Comparison of ENCODE assay signal across 9 cellular contexts in genomic region chr6:32933661-32934085, GRCh38. TPM values are rescaled to one million over a fixed set of nuclear protein-coding genes. Genes with fewer than 3 reads are reported as not detected.
A peak's percentile ranks its signal among the peaks of the same experiment; 100 is the strongest.
DNase-seq lines count a peak whose midpoint lies in the region; ATAC-seq and TF ChIP-seq lines count a peak whose summit lies in the region.
"Had no signal": no experiment of that assay in that cellular context is flagged by ENCODE, and none has a peak within 500 bp of the region (broad histone marks: within the 10 kb centered on the region; RNA-seq: fewer than 3 reads in every experiment).

No MANE protein-coding gene starts in this region.

- no peak overlapping the region for H3K4me3 ChIP-seq in CD4-positive, alpha-beta memory T cell (ENCODE audit: low read length in 2 of 2)
- H3K4me3 ChIP-seq in PC-9 (no peak overlapping the region), fibroblast of mammary gland (ENCODE audit: control insufficient read depth, low read depth, low read length) (no peak overlapping the region)
- H3K4me3 ChIP-seq: SK-N-MC had no signal

- intact Hi-C loops in CD4-positive, alpha-beta memory T cell (cut with micrococcal nuclease): loop anchor here (1.0 kb wide), 5 partner anchors 14 to 51 kb away; partner anchors contain the start of gene HLA-DMA
- intact Hi-C loops in PC-9 (cut with micrococcal nuclease; ENCODE audit: unreplicated experiment): loop anchor here (1.0 kb wide), 1 partner anchor 52 kb away; no protein-coding TSS in a partner anchor

- H3K4me1 Mint-ChIP-seq in CD4-positive, alpha-beta memory T cell: peaks cover 0 to 7% (median 5%) of the 10 kb centered on the region in 4 donors
- peaks cover 8% of the 10 kb centered on the region for H3K4me1 Mint-ChIP-seq in activated T-cell treated with anti-CD3 and anti-CD28 coated beads, Interleukin-2, amount 50 U/mL, for 4 hours (ENCODE audit: low read depth)
- H3K4me1 Mint-ChIP-seq in neural crest cell: no peaks in the 10 kb centered on the region

- peaks cover 0 to 1% (median 0%) of the 10 kb centered on the region in 8 donors for H3K9me3 Mint-ChIP-seq in CD4-positive, alpha-beta memory T cell
- H3K9me3 Mint-ChIP-seq in activated T-cell treated with anti-CD3 and anti-CD28 coated beads, Interleukin-2, amount 50 U/mL, for 4 hours: no peaks in the 10 kb centered on the region
- H3K9me3 Mint-ChIP-seq in neural crest cell: no peaks in the 10 kb centered on the region

- H3F3A ChIP-seq in PC-9 (ENCODE audit: insufficient read depth, low read depth): no peaks in the 10 kb centered on the region

- H3K27ac Mint-ChIP-seq in CD4-positive, alpha-beta memory T cell: peak overlapping the region in 2 of 7 donors; percentile 4 to 26
- H3K27ac Mint-ChIP-seq in neural crest cell (ENCODE audit: unreplicated experiment): no peak overlapping the region

- TF ChIP-seq CTCF in PC-9 (conservative IDR thresholded peaks at IDR 0.05) (peak; percentile 89), fibroblast of mammary gland (conservative IDR thresholded peaks at IDR 0.05; ENCODE audit: control insufficient read depth, insufficient read depth, low read depth, low read length) (peak; percentile 93), neural crest cell (conservative IDR thresholded peaks at IDR 0.05) (peak; percentile 86)

- no peaks in the 10 kb centered on the region for H3K36me3 ChIP-seq in CD4-positive, alpha-beta memory T cell (ENCODE audit: insufficient read depth, low read length)
- no peaks in the 10 kb centered on the region for H3K36me3 ChIP-seq in PC-9 (ENCODE audit: low read depth)

- no peak overlapping the region for H3K27ac ChIP-seq in CD4-positive, alpha-beta memory T cell (ENCODE audit: low read depth, low read length)
- H3K27ac ChIP-seq in PC-9: no peak overlapping the region
- H3K27ac ChIP-seq: SK-N-MC had no signal

- H3K4me1 ChIP-seq in CD4-positive, alpha-beta memory T cell (ENCODE audit: insufficient read depth, low read length): peaks cover 5% of the 10 kb centered on the region
- no peaks in the 10 kb centered on the region for H3K4me1 ChIP-seq in PC-9 (replicated peaks; ENCODE audit: insufficient read depth)

- no peaks in the 10 kb centered on the region for H3K9me3 ChIP-seq in CD4-positive, alpha-beta memory T cell (ENCODE audit: control insufficient read depth in 1 of 2, low read length in 2 of 2)
- no peaks in the 10 kb centered on the region for H3K9me3 ChIP-seq in PC-9 (ENCODE audit: insufficient read depth, low read depth)

- H3K4me2 ChIP-seq in PC-9: no peak overlapping the region

- H3K36me3 Mint-ChIP-seq in CD4-positive, alpha-beta memory T cell: peaks cover 0 to 3% of the 10 kb centered on the region in 2 donors
- H3K36me3 Mint-ChIP-seq in activated T-cell treated with anti-CD3 and anti-CD28 coated beads, Interleukin-2, amount 50 U/mL, for 4 hours (ENCODE audit: insufficient read depth): peaks cover 2% of the 10 kb centered on the region
- H3K36me3 Mint-ChIP-seq in neural crest cell (ENCODE audit: low read depth): no peaks in the 10 kb centered on the region

- CTCF ChIA-PET in CD4-positive, alpha-beta memory T cell (lab: Charles Lee; ENCODE audit: partially characterized antibody): interaction anchor here (0.7 to 15.9 kb wide), 30 partner anchors 8 to 798 kb away, joined by 3 to 631 read pairs (median 6); partner anchors contain the start of genes BRD2, HLA-DMA and TAP2
- CTCF ChIA-PET in PC-9 (lab: Charles Lee): interaction anchor here (0.5 to 1.9 kb wide), 14 partner anchors 14 to 316 kb away, joined by 3 to 31 read pairs (median 4); partner anchors contain the start of gene HLA-DMA

- no peak overlapping the region for H3K4me3 Mint-ChIP-seq in CD4-positive, alpha-beta memory T cell
- H3K4me3 Mint-ChIP-seq in activated T-cell treated with anti-CD3 and anti-CD28 coated beads, Interleukin-2, amount 50 U/mL, for 4 hours: no peak overlapping the region
- no peak overlapping the region for H3K4me3 Mint-ChIP-seq in neural crest cell

- no TSS peak for BruUV-seq in PC-9 (replicated peaks; lab: Mats Ljungman, UMichigan)

- no peak overlapping the region for H2AFZ ChIP-seq in PC-9

- no peaks in the 10 kb centered on the region for H3K79me2 ChIP-seq in PC-9 (ENCODE audit: low read depth)

- peak; percentile 67 to 73 (median 70) for DNase-seq in CD4-positive, alpha-beta memory T cell
- DNase-seq in HS-27A (ENCODE audit: low read depth): peak; percentile 51
- DNase-seq in PC-9: peak; percentile 44 to 54
- DNase-seq in activated T-cell treated with anti-CD3 and anti-CD28 coated beads, Interleukin-2, amount 50 U/mL, for 4 hours: peak; percentile 78
- peak; percentile 80 for DNase-seq in fibroblast of mammary gland (ENCODE audit: low read depth)
- DNase-seq in neural crest cell (ENCODE audit: low read depth, low spot score): peak; percentile 76
- DNase-seq in stromal cell of bone marrow (ENCODE audit: low read depth): peak; percentile 62

- no peaks in the 10 kb centered on the region for H3K27me3 ChIP-seq in CD4-positive, alpha-beta memory T cell (ENCODE audit: insufficient read depth, low read length)
- H3K27me3 ChIP-seq in PC-9 (ENCODE audit: insufficient read depth, low read depth): peaks cover 49% of the 10 kb centered on the region

- no peaks in the 10 kb centered on the region for H3K27me3 Mint-ChIP-seq in CD4-positive, alpha-beta memory T cell
- H3K27me3 Mint-ChIP-seq in activated T-cell treated with anti-CD3 and anti-CD28 coated beads, Interleukin-2, amount 50 U/mL, for 4 hours (ENCODE audit: low read depth): no peaks in the 10 kb centered on the region
- peaks cover 86% of the 10 kb centered on the region for H3K27me3 Mint-ChIP-seq in neural crest cell (ENCODE audit: low read depth)

- no peaks in the 10 kb centered on the region for H4K20me1 ChIP-seq in PC-9 (ENCODE audit: insufficient read depth)

- peak in 1 of 2 donors; percentile 73 for ATAC-seq in activated T-cell treated with anti-CD3 and anti-CD28 coated beads, Interleukin-2, amount 50 U/mL, for 4 hours
- ATAC-seq in HG02610 (IDR thresholded peaks at IDR 0.05; ENCODE audit: unreplicated experiment): no peak

- POLR2A ChIA-PET in CD4-positive, alpha-beta memory T cell (lab: Charles Lee; ENCODE audit: partially characterized antibody): interaction anchor here (0.6 to 15.8 kb wide), 12 partner anchors 10 to 95 kb away, joined by 3 to 698 read pairs (median 4); partner anchors contain the start of genes BRD2, HLA-DMA, PSMB9 and TAP2
- POLR2A ChIA-PET in PC-9 (lab: Charles Lee; ENCODE audit: unreplicated experiment): interaction anchor here (0.6 to 1.0 kb wide), 3 partner anchors 19 to 51 kb away, joined by 4 to 5 read pairs (median 4); partner anchors contain the start of gene HLA-DMA

- no peaks in the 10 kb centered on the region for H3K9me2 ChIP-seq in PC-9 (ENCODE audit: insufficient read depth)

RNA-seq across cellular contexts. Expression of gene HLA-DMB, which starts 7.2 kb away (rescaled TPM):
- total RNA-seq in CD4-positive, alpha-beta memory T cell: 1 to 10 TPM; 7.9 to 8.1 TPM
- polyA plus RNA-seq in CD4-positive, alpha-beta memory T cell: 10 to 100 TPM in 1 of 2 donors, 1 to 10 TPM in 1; 7.6 to 15.5 TPM
- total RNA-seq in PC-9 (2021): 0.73 and 1.1 TPM in 2 replicates
- total RNA-seq in activated T-cell treated with anti-CD3 and anti-CD28 coated beads, Interleukin-2, amount 50 U/mL, for 4 hours: 1 to 10 TPM in 2 of 3 donors, under 1 TPM in 1; 0.46 to 1.6 (median 1.4) TPM
- 0.59 and 0.63 TPM in 2 replicates for total RNA-seq in neural crest cell

RNA-seq across cellular contexts. Expression of gene HLA-DMA, which starts 19.2 kb away (rescaled TPM):
- total RNA-seq in CD4-positive, alpha-beta memory T cell: 10 to 100 TPM in 1 of 2 experiments, 1 to 10 TPM in 1; 8.5 to 10.2 TPM
- polyA plus RNA-seq in CD4-positive, alpha-beta memory T cell: 10 to 100 TPM in 1 of 2 donors, 1 to 10 TPM in 1; 8.1 to 26.0 TPM
- total RNA-seq in PC-9 (2021) (18.3 and 22.1 TPM in 2 replicates), neural crest cell (0.89 and 1.7 TPM in 2 replicates)
- total RNA-seq in activated T-cell treated with anti-CD3 and anti-CD28 coated beads, Interleukin-2, amount 50 U/mL, for 4 hours: 1 to 10 TPM; 4.3 to 6.4 (median 5.5) TPM

RNA-seq across cellular contexts. Expression of gene BRD2, which starts 34.7 kb away (rescaled TPM):
- 100 to 1,000 TPM; 375 to 378 TPM for total RNA-seq in CD4-positive, alpha-beta memory T cell
- 10 to 100 TPM; 13.7 to 87.8 TPM for polyA plus RNA-seq in CD4-positive, alpha-beta memory T cell
- total RNA-seq in PC-9 (2021) (130 and 157 TPM in 2 replicates), neural crest cell (312 and 329 TPM in 2 replicates)
- 100 to 1,000 TPM; 338 to 358 (median 348) TPM for total RNA-seq in activated T-cell treated with anti-CD3 and anti-CD28 coated beads, Interleukin-2, amount 50 U/mL, for 4 hours
